10 cellular contexts compared by ENCODE assay signal in the genomic region with DNA sequence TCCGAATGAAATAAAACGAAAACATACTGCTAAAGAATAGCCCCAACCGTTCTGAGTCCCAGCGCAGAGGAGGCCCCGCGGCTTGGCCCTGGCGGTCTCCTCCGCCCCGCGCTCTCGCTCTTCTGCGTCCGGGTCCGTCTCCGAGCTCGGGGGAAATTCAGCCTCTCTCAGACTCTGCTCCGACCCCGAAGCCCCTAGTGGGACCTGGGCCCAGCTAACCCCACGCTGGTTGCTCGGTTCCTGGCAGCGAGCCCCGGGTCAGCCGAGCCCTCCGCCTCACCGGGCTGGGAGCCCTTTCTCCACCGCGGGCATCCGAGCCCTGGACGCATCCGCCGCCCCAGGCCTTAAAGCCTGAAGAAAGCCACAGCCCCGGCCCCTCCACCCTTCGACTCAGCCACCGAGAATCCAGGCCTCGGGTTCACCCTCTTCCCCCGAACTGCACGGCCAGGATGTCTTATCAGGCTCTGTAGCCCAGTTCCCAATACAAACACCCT. TPM values are rescaled to one million over a fixed set of nuclear protein-coding genes. Genes with fewer than 3 reads are reported as not detected.
DNase-seq lines count a peak whose midpoint lies in the region; ATAC-seq and TF ChIP-seq lines count a peak whose summit lies in the region.
"Had no signal": no experiment of that assay in that cellular context is flagged by ENCODE, and none has a peak within 500 bp of the region (broad histone marks: within the 10 kb centered on the region; RNA-seq: fewer than 3 reads in every experiment).

No MANE protein-coding gene starts in this region.

- peak overlapping the region in 1 of 7 donors; percentile 39 for H3K27ac Mint-ChIP-seq in CD4-positive, alpha-beta memory T cell

- DNase-seq in CD4-positive, alpha-beta memory T cell = no peak
- peak; percentile 53 to 64 for DNase-seq in SJCRH30
- DNase-seq in esophagus squamous epithelium (lab: John Stamatoyannopoulos, UW) = no peak
- DNase-seq in kidney glomerular epithelial cell (lab: John Stamatoyannopoulos, UW) = no peak
- no peak for DNase-seq in NCI-H2107 (lab: John Stamatoyannopoulos, UW)
- DNase-seq: NCI-H1105; stimulated activated CD4-positive, alpha-beta T cell treated with anti-CD3 and anti-CD28 coated beads, Interleukin-4, amount 100 ng/mL, for 4 hours had no signal

- TF ChIP-seq POLR2A in esophagus squamous epithelium (IDR thresholded peaks at IDR 0.05) = no peak

- H3K27ac ChIP-seq in CD4-positive, alpha-beta memory T cell (ENCODE audit: low read depth, low read length) = no peak overlapping the region
- peak overlapping the region; percentile 73 for H3K27ac ChIP-seq in SJCRH30
- H3K27ac ChIP-seq in esophagus squamous epithelium = peak overlapping the region; percentile 79 to 92 (median 88)
- H3K27ac ChIP-seq in parathyroid adenoma = peak overlapping the region; percentile 36

- H3K4me3 ChIP-seq in CD4-positive, alpha-beta memory T cell (ENCODE audit: low read length in 2 of 2) = no peak overlapping the region
- H3K4me3 ChIP-seq in SJCRH30 (peak overlapping the region; percentile 91), esophagus squamous epithelium (peak overlapping the region; percentile 38 to 81 (median 53)), parathyroid adenoma (ENCODE audit: low read depth, low read length) (peak overlapping the region; percentile 23)

- POLR2A ChIA-PET in CD4-positive, alpha-beta memory T cell (lab: Charles Lee; ENCODE audit: partially characterized antibody) = interaction anchor here (0.6 kb wide), 2 partner anchors 506 to 670 kb away, joined by 3 to 5 read pairs; no protein-coding TSS in a partner anchor

- H3K4me1 ChIP-seq in CD4-positive, alpha-beta memory T cell (ENCODE audit: insufficient read depth, low read length) = peaks cover 60% of the 10 kb centered on the region
- peaks cover 5% of the 10 kb centered on the region; the same call in 1 of the 2 replicates for H3K4me1 ChIP-seq in SJCRH30
- peaks cover 55 to 96% (median 61%) of the 10 kb centered on the region in 3 donors for H3K4me1 ChIP-seq in esophagus squamous epithelium
- H3K4me1 ChIP-seq in parathyroid adenoma = peaks cover 5% of the 10 kb centered on the region

- no peak for ATAC-seq in HG02642 (IDR thresholded peaks at IDR 0.05; ENCODE audit: poor library complexity, unreplicated experiment)
- ATAC-seq in GM21737 (IDR thresholded peaks at IDR 0.05; ENCODE audit: unreplicated experiment) = no peak

- intact Hi-C loops in CD4-positive, alpha-beta memory T cell (cut with micrococcal nuclease) = no loop called here
- intact Hi-C loops in esophagus squamous epithelium (cut with DNase I) = no loop called here

- H3K36me3 ChIP-seq in CD4-positive, alpha-beta memory T cell (ENCODE audit: insufficient read depth, low read length) = no peaks in the 10 kb centered on the region
- H3K36me3 ChIP-seq in SJCRH30 (peaks cover 31% of the 10 kb centered on the region), esophagus squamous epithelium (peaks cover 0 to 14% (median 0%) of the 10 kb centered on the region in 3 donors), parathyroid adenoma (ENCODE audit: control insufficient read depth, insufficient read depth, low read length) (no peaks in the 10 kb centered on the region)

- H3K4me1 Mint-ChIP-seq in CD4-positive, alpha-beta memory T cell = peaks cover 27 to 53% (median 40%) of the 10 kb centered on the region in 4 donors

- 3 to 13% methylated on average over 16 to 34 of the region's 37 CpGs for WGBS in esophagus squamous epithelium, 2 donors

- no peak overlapping the region for H2AFZ ChIP-seq in parathyroid adenoma

- H3K27me3 ChIP-seq in CD4-positive, alpha-beta memory T cell (ENCODE audit: insufficient read depth, low read length) = peaks cover 50% of the 10 kb centered on the region
- H3K27me3 ChIP-seq in SJCRH30 = no peaks in the 10 kb centered on the region
- H3K27me3 ChIP-seq in esophagus squamous epithelium = peaks cover 52 to 100% (median 60%) of the 10 kb centered on the region in 4 donors
- H3K27me3 ChIP-seq in parathyroid adenoma (ENCODE audit: control insufficient read depth, insufficient read depth, low read length) = peaks cover 35% of the 10 kb centered on the region

- H3K79me2 ChIP-seq in parathyroid adenoma = no peaks in the 10 kb centered on the region

- H3K4me2 ChIP-seq in parathyroid adenoma (ENCODE audit: low read length) = peak overlapping the region; percentile 47

- no peaks in the 10 kb centered on the region for H3K9me3 ChIP-seq in CD4-positive, alpha-beta memory T cell (ENCODE audit: control insufficient read depth in 1 of 2, low read length in 2 of 2)
- H3K9me3 ChIP-seq in SJCRH30 (replicated peaks) (no peaks in the 10 kb centered on the region), esophagus squamous epithelium (no peaks in the 10 kb centered on the region), parathyroid adenoma (ENCODE audit: control insufficient read depth, low read length) (no peaks in the 10 kb centered on the region)

- no peaks in the 10 kb centered on the region for H3K36me3 Mint-ChIP-seq in CD4-positive, alpha-beta memory T cell

- peaks cover 0 to 10% (median 0%) of the 10 kb centered on the region in 8 donors for H3K9me3 Mint-ChIP-seq in CD4-positive, alpha-beta memory T cell

- no peak for TF ChIP-seq CTCF in esophagus squamous epithelium (IDR thresholded peaks at IDR 0.05)
- no peak for TF ChIP-seq CTCF in parathyroid adenoma (IDR thresholded peaks at IDR 0.05)

- peak overlapping the region in 7 of 8 donors; percentile 36 to 77 (median 71) for H3K4me3 Mint-ChIP-seq in CD4-positive, alpha-beta memory T cell

- H3K27me3 Mint-ChIP-seq in CD4-positive, alpha-beta memory T cell = peaks cover 39 to 43% of the 10 kb centered on the region in 2 donors

- no peak overlapping the region for H3K9ac ChIP-seq in parathyroid adenoma

- CTCF ChIA-PET in CD4-positive, alpha-beta memory T cell (lab: Charles Lee; ENCODE audit: partially characterized antibody) = interaction anchor here (1.3 kb wide), 1 partner anchor 11 kb away, joined by 3 read pairs; no protein-coding TSS in a partner anchor

RNA-seq across cellular contexts. Expression of gene TBX2, which starts 1.2 kb away (rescaled TPM):
- total RNA-seq in CD4-positive, alpha-beta memory T cell = not detected
- not detected for polyA plus RNA-seq in CD4-positive, alpha-beta memory T cell
- 42.3 and 42.7 TPM in 2 replicates for total RNA-seq in SJCRH30 (2014; rRNA removed; shearing (Covaris generic))
- 10 to 100 TPM in 1 of 4 donors, 1 to 10 TPM in 3; 2.2 to 13.4 (median 4.2) TPM for total RNA-seq in esophagus squamous epithelium

RNA-seq across cellular contexts. Expression of gene TBX4, which starts 51.4 kb away (rescaled TPM):
- not detected for total RNA-seq in CD4-positive, alpha-beta memory T cell
- not detected for polyA plus RNA-seq in CD4-positive, alpha-beta memory T cell
- total RNA-seq in SJCRH30 (2014; rRNA removed; shearing (Covaris generic)) = 0.35 and 0.42 TPM in 2 replicates
- not detected for total RNA-seq in esophagus squamous epithelium

Comparison
In these comparisons a context has a peak if more than half of its experiments do, and no peak if none do; other contexts are left out.
1. DNase-seq: peak in SJCRH30 (2 of 2); none in CD4-positive, alpha-beta memory T cell (0 of 5), esophagus squamous epithelium (single experiment), kidney glomerular epithelial cell (single experiment) and NCI-H2107 (single experiment).
2. H3K4me3 ChIP-seq: peak in SJCRH30 (single experiment), esophagus squamous epithelium (4 of 4) and parathyroid adenoma (single experiment); none in CD4-positive, alpha-beta memory T cell (0 of 2).